ENCODE assay signal across 18 cellular contexts in the genomic region with DNA sequence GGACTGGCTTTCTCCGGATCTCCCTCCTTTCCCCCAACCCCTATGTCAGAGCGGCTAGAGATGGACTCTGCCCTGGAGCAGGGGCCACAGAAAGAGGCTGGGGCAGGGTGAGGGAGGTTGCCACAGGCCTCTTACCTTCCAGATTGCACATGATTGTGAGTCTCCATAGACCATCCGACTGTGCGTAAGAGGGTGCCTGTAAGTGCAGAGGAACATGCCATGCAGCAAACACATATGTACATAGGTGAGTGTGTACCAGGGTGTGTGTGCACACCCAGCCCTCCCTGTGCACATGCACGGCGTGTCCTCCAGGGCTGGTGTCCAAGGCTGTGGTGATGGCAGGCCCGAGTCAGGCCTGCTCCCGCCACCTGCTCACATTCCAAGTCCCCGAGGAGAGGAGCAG. TPM values are rescaled to one million over a fixed set of nuclear protein-coding genes. Genes with fewer than 3 reads are reported as not detected.
DNase-seq lines count a peak whose midpoint lies in the region; ATAC-seq and TF ChIP-seq lines count a peak whose summit lies in the region.
"Had no signal": no experiment of that assay in that cellular context is flagged by ENCODE, and none has a peak within 500 bp of the region (broad histone marks: within the 10 kb centered on the region; RNA-seq: fewer than 3 reads in every experiment).

No MANE protein-coding gene starts in this region.

- H3K4me3 ChIP-seq in RWPE2 (ENCODE audit: severe bottlenecking) (no peak overlapping the region), ovary (no peak overlapping the region), foreskin fibroblast (ENCODE audit: low read depth in 1 of 2, low read length in 2 of 2) (no peak overlapping the region)
- H3K4me3 ChIP-seq: BLaER1 treated with 17β-estradiol and CSF1 and Interleukin-3, amounts not matched to agents 10 nM and 100 nM; HAP-1 had no signal

- TF ChIP-seq CTCF in RWPE2 (IDR thresholded peaks at IDR 0.05; ENCODE audit: poor library complexity, severe bottlenecking) (no peak), ovary (IDR thresholded peaks at IDR 0.05) (no peak), foreskin fibroblast (IDR thresholded peaks at IDR 0.05; ENCODE audit: low read depth, low read length) (no peak)

- WGBS in ovary, 3 donors, result 62 to 66% (median 64%) methylated on average over 9 of the region's 9 CpGs

- H3K9me3 ChIP-seq in RWPE2 (ENCODE audit: severe bottlenecking) (no peaks in the 10 kb centered on the region), ovary (no peaks in the 10 kb centered on the region)
- H3K9me3 ChIP-seq: BLaER1 treated with 17β-estradiol and CSF1 and Interleukin-3, amounts not matched to agents 10 nM and 100 nM; HAP-1 had no signal

- H3K27me3 Mint-ChIP-seq in activated CD8-positive, alpha-beta T cell treated with anti-CD3 and anti-CD28 coated beads, Interleukin-2, amount 10 ng/mL, durations not matched to agents 7 days and 5 days (ENCODE audit: low read depth), result peaks cover 6% of the 10 kb centered on the region

- H3K27ac ChIP-seq in RWPE2 (ENCODE audit: poor library complexity, severe bottlenecking), result no peak overlapping the region
- no peak overlapping the region for H3K27ac ChIP-seq in ovary
- H3K27ac ChIP-seq: BLaER1 treated with 17β-estradiol and CSF1 and Interleukin-3, amounts not matched to agents 10 nM and 100 nM had no signal

- H3K27me3 ChIP-seq in RWPE2 (ENCODE audit: insufficient read depth, poor library complexity, severe bottlenecking), result no peaks in the 10 kb centered on the region
- H3K27me3 ChIP-seq in ovary, result no peaks in the 10 kb centered on the region
- H3K27me3 ChIP-seq: BLaER1 treated with 17β-estradiol and CSF1 and Interleukin-3, amounts not matched to agents 10 nM and 100 nM had no signal

- no peaks in the 10 kb centered on the region for H3K9me3 Mint-ChIP-seq in activated CD8-positive, alpha-beta T cell treated with anti-CD3 and anti-CD28 coated beads, Interleukin-2, amount 10 ng/mL, durations not matched to agents 7 days and 5 days (ENCODE audit: insufficient read depth)
- H3K9me3 Mint-ChIP-seq: activated CD4-positive, alpha-beta memory T cell treated with anti-CD3 and anti-CD28 coated beads, Interleukin-2, amount 10 ng/mL, durations not matched to agents 7 days and 5 days; mesothelial cell of epicardium; stimulated activated effector memory CD8-positive, alpha-beta T cell treated with anti-CD3 and anti-CD28 coated beads, Interleukin-12 subunit alpha, Interleukin-12 subunit beta, amount 100 ng/mL, for 72 hours had no signal

- H3K36me3 Mint-ChIP-seq in activated CD8-positive, alpha-beta T cell treated with anti-CD3 and anti-CD28 coated beads, Interleukin-2, amount 10 ng/mL, durations not matched to agents 7 days and 5 days (ENCODE audit: low read depth), result no peaks in the 10 kb centered on the region
- H3K36me3 Mint-ChIP-seq: mesothelial cell of epicardium; stimulated activated effector memory CD8-positive, alpha-beta T cell treated with anti-CD3 and anti-CD28 coated beads, Interleukin-12 subunit alpha, Interleukin-12 subunit beta, amount 100 ng/mL, for 72 hours had no signal

- H3K4me1 ChIP-seq in RWPE2 (ENCODE audit: insufficient read depth, poor library complexity, severe bottlenecking) (no peaks in the 10 kb centered on the region), ovary (ENCODE audit: insufficient read depth) (peaks cover 9% of the 10 kb centered on the region)
- H3K4me1 ChIP-seq: HAP-1 had no signal

- H3K36me3 ChIP-seq in RWPE2 (ENCODE audit: low read depth) (no peaks in the 10 kb centered on the region), ovary (no peaks in the 10 kb centered on the region)
- H3K36me3 ChIP-seq: BLaER1 treated with 17β-estradiol and CSF1 and Interleukin-3, amounts not matched to agents 10 nM and 100 nM; HAP-1 had no signal

- no peaks in the 10 kb centered on the region for H3K4me1 Mint-ChIP-seq in activated CD8-positive, alpha-beta T cell treated with anti-CD3 and anti-CD28 coated beads, Interleukin-2, amount 10 ng/mL, durations not matched to agents 7 days and 5 days (ENCODE audit: low read depth)
- H3K4me1 Mint-ChIP-seq: activated CD4-positive, alpha-beta memory T cell treated with anti-CD3 and anti-CD28 coated beads, Interleukin-2, amount 10 ng/mL, durations not matched to agents 7 days and 5 days; stimulated activated effector memory CD8-positive, alpha-beta T cell treated with anti-CD3 and anti-CD28 coated beads, Interleukin-12 subunit alpha, Interleukin-12 subunit beta, amount 100 ng/mL, for 72 hours had no signal

- ATAC-seq in RWPE2 (ENCODE audit: low read depth), result no peak
- ATAC-seq in activated CD8-positive, alpha-beta T cell treated with anti-CD3 and anti-CD28 coated beads, Interleukin-2, amount 10 ng/mL, durations not matched to agents 7 days and 5 days, result no peak
- ATAC-seq: stimulated activated effector memory CD8-positive, alpha-beta T cell treated with anti-CD3 and anti-CD28 coated beads, Interleukin-12 subunit alpha, Interleukin-12 subunit beta, amount 100 ng/mL, for 72 hours had no signal

- peak in 2 of 3 experiments; percentile 16 to 37 for DNase-seq in NCI-H1417 (lab: John Stamatoyannopoulos, UW)
- DNase-seq in NCI-H1417 treated with DMSO at 0.1 percent for 48 hours (lab: John Stamatoyannopoulos, UW), result no peak
- DNase-seq in RWPE2 (ENCODE audit: low spot score), result peak; percentile 27
- DNase-seq in islet precursor cell, result peak; percentile 56
- DNase-seq in ovary, result peak in 4 of 5 donors; percentile 16 to 37 (median 22)
- DNase-seq in activated CD8-positive, alpha-beta T cell treated with anti-CD3 and anti-CD28 coated beads, Interleukin-2, amount 10 ng/mL, durations not matched to agents 7 days and 5 days, result no peak
- no peak for DNase-seq in foreskin fibroblast
- DNase-seq in superior temporal gyrus (ENCODE audit: extremely low spot score), result no peak
- DNase-seq: activated CD4-positive, alpha-beta memory T cell treated with anti-CD3 and anti-CD28 coated beads, Interleukin-2, amount 10 ng/mL, durations not matched to agents 7 days and 5 days; dermis blood vessel endothelial cell; erythroblast; NCI-H1694 treated with DMSO at 0.1 percent for 48 hours; NCI-H526; occipital lobe had no signal

- TF ChIP-seq POLR2A in ovary (IDR thresholded peaks at IDR 0.05), result no peak

- no peak for TF ChIP-seq EP300 in ovary (IDR thresholded peaks at IDR 0.05)

- CTCF ChIA-PET in activated CD8-positive, alpha-beta T cell treated with anti-CD3 and anti-CD28 coated beads, Interleukin-2, amount 10 ng/mL, durations not matched to agents 7 days and 5 days (lab: Charles Lee), result no interaction called here

- H3K4me3 Mint-ChIP-seq in activated CD8-positive, alpha-beta T cell treated with anti-CD3 and anti-CD28 coated beads, Interleukin-2, amount 10 ng/mL, durations not matched to agents 7 days and 5 days, result no peak overlapping the region
- H3K4me3 Mint-ChIP-seq: activated CD4-positive, alpha-beta memory T cell treated with anti-CD3 and anti-CD28 coated beads, Interleukin-2, amount 10 ng/mL, durations not matched to agents 7 days and 5 days; mesothelial cell of epicardium; stimulated activated effector memory CD8-positive, alpha-beta T cell treated with anti-CD3 and anti-CD28 coated beads, Interleukin-12 subunit alpha, Interleukin-12 subunit beta, amount 100 ng/mL, for 72 hours had no signal

- intact Hi-C loops in ovary (cut with DNase I), result no loop called here

- POLR2A ChIA-PET in activated CD8-positive, alpha-beta T cell treated with anti-CD3 and anti-CD28 coated beads, Interleukin-2, amount 10 ng/mL, durations not matched to agents 7 days and 5 days (lab: Charles Lee), result no interaction called here

- no peak overlapping the region for H3K27ac Mint-ChIP-seq in activated CD8-positive, alpha-beta T cell treated with anti-CD3 and anti-CD28 coated beads, Interleukin-2, amount 10 ng/mL, durations not matched to agents 7 days and 5 days
- H3K27ac Mint-ChIP-seq: activated CD4-positive, alpha-beta memory T cell treated with anti-CD3 and anti-CD28 coated beads, Interleukin-2, amount 10 ng/mL, durations not matched to agents 7 days and 5 days; mesothelial cell of epicardium; stimulated activated effector memory CD8-positive, alpha-beta T cell treated with anti-CD3 and anti-CD28 coated beads, Interleukin-12 subunit alpha, Interleukin-12 subunit beta, amount 100 ng/mL, for 72 hours had no signal

RNA-seq across cellular contexts. Expression of a gene that starts 28.3 kb away (rescaled TPM):
- total RNA-seq in ovary, result 10 to 100 TPM in 5 of 7 donors, 1 to 10 TPM in 2; 7.2 to 28.4 (median 15.3) TPM
- polyA plus RNA-seq in ovary, result 10 to 100 TPM in 1 of 2 donors, 1 to 10 TPM in 1; 4.8 to 11.5 TPM
- 1 to 10 TPM; 1.6 to 1.9 TPM for total RNA-seq in activated CD8-positive, alpha-beta T cell treated with anti-CD3 and anti-CD28 coated beads, Interleukin-2, amount 10 ng/mL, durations not matched to agents 7 days and 5 days

Comparison
In these comparisons a context has a peak if more than half of its experiments do, and no peak if none do; other contexts are left out.
1. DNase-seq: peak in NCI-H1417 (2 of 3), RWPE2 (single experiment), islet precursor cell (single experiment) and ovary (4 of 5); none in NCI-H1417 treated with DMSO at 0.1 percent for 48 hours (single experiment), activated CD8-positive, alpha-beta T cell treated with anti-CD3 and anti-CD28 coated beads, Interleukin-2, amount 10 ng/mL, durations not matched to agents 7 days and 5 days (single experiment), foreskin fibroblast (0 of 2) and superior temporal gyrus (single experiment).